9 cellular contexts compared by ENCODE assay signal in the genomic region with DNA sequence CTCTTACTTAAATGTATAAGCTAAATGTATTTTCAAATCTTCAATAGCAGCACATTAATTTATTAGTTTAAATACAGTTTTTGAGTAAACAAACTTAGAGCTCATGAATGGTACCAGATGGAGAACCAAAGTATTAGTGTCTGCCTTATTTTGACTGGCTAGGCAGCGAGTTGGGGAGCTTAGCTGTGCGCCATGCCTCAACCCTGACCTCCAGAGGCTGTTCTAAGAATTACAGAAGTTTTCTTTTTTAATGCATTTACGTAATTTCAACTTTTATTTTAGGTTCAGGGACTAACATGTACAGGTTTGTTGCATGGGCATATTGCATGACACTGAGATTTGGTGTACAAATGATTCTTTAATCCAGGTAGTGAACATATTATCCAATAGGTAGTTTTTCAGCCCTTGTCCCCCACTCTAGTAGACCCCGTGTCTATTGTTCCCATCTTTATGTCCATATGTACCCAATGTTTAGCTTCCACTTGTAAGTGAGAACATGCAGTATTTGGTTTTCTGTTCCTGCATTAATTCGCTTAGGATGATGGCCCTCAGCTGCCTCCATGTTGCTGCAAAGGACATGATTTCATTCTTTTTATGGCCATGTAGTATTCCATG.
DNase-seq lines count a peak whose midpoint lies in the region; ATAC-seq, FAIRE-seq and TF ChIP-seq lines count a peak whose summit lies in the region.
"Had no signal": no experiment of that assay in that cellular context is flagged by ENCODE, and none has a peak within 500 bp of the region (broad histone marks: within the 10 kb centered on the region; RNA-seq: fewer than 3 reads in every experiment).

No MANE protein-coding gene starts in this region.

- H3K27ac ChIP-seq in colonic mucosa (no peak overlapping the region), pancreas (no peak overlapping the region)

- peak; percentile 73 for FAIRE-seq in pancreas (lab: Jason Lieb, UNC)

- ATAC-seq in GM18511 (IDR thresholded peaks at IDR 0.05; ENCODE audit: unreplicated experiment): peak; percentile 96
- ATAC-seq in HG02884 (IDR thresholded peaks at IDR 0.05; ENCODE audit: unreplicated experiment): peak; percentile 91
- ATAC-seq in pancreas: peak; percentile 81 to 97 (median 94)

- intact Hi-C loops in colonic mucosa (cut with DNase I) (loop anchor here (5.0 kb wide), 1 partner anchor 160 kb away; no protein-coding TSS in a partner anchor), pancreas (cut with DNase I) (no loop called here)

- H3K4me1 ChIP-seq in colonic mucosa (no peaks in the 10 kb centered on the region), pancreas (no peaks in the 10 kb centered on the region)

- TF ChIP-seq CTCF in AG09319 (IDR thresholded peaks at IDR 0.05; ENCODE audit: low read depth, low read length) (peak; percentile 22), colonic mucosa (IDR thresholded peaks at IDR 0.05) (peak; percentile 59), pancreas (IDR thresholded peaks at IDR 0.05) (peak; percentile 34 to 54 (median 44))

- 28 to 29% methylated on average over 5 of the region's 5 CpGs for WGBS in pancreas, 2 donors

- H3K4me3 ChIP-seq in colonic mucosa (no peak overlapping the region), pancreas (no peak overlapping the region)

- no peaks in the 10 kb centered on the region for H3K9me3 ChIP-seq in colonic mucosa
- H3K9me3 ChIP-seq in pancreas: no peaks in the 10 kb centered on the region

- DNase-seq in AG09319 (ENCODE audit: extremely low read depth, low read depth): no peak
- peak; percentile 11 for DNase-seq in NCI-H2171 (lab: John Stamatoyannopoulos, UW)
- DNase-seq in colonic mucosa: no peak
- peak in 3 of 6 donors; percentile 7 to 26 (median 22) for DNase-seq in pancreas
- no peak for DNase-seq in NCI-H128 (lab: John Stamatoyannopoulos, UW; ENCODE audit: unreplicated experiment)
- no peak for DNase-seq in cerebellar cortex (ENCODE audit: low spot score)
- DNase-seq: naive B cell had no signal

- no peak overlapping the region for H3K9ac ChIP-seq in colonic mucosa (ENCODE audit: low read depth in 2 of 2, low read length in 2 of 2)

- H3K36me3 ChIP-seq in colonic mucosa (no peaks in the 10 kb centered on the region), pancreas (no peaks in the 10 kb centered on the region)

- H3K27me3 ChIP-seq in colonic mucosa (no peaks in the 10 kb centered on the region), pancreas (no peaks in the 10 kb centered on the region)
